1 cellular context compared by ENCODE assay signal in the genomic region with DNA sequence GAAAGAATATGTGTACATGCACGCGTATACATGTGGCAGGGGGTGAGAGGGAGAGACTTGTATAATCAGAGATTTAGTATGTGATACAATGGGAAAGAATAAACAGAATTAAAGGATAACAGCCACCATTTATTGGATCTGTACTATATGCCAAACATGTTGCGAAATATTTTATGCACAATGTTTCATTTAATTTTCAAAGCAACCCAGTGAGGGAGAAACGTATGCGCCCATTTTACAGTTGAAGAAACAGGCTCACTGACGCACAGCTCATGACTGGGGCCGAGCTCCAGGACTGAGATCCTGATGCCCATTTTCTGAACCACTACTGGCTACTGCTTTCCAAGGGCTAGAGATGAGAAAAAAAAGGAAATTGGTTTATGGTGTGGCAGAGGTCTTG.
TF ChIP-seq lines count a peak whose summit lies in the region.

No MANE protein-coding gene starts in this region.

TF ChIP-seq in K562, 482 proteins besides CTCF, POLR2A, EP300 and RAD21 (continued from another document):
- TF ChIP-seq BCOR (IDR thresholded peaks at IDR 0.05) (no peak), EGR1 (conservative IDR thresholded peaks at IDR 0.05) (no peak), NRF1 (conservative IDR thresholded peaks at IDR 0.05 in 1 of 2, IDR thresholded peaks at IDR 0.05 in 1 of 2) (no peak), CEBPG (CRISPR knock-in tag; IDR thresholded peaks at IDR 0.05) (no peak), CEBPG (tag; conservative IDR thresholded peaks at IDR 0.05 in 1 of 2, IDR thresholded peaks at IDR 0.05 in 1 of 2) (peak; percentile 40 to 71; a peak in 2 of 4 replicates)
- TF ChIP-seq, protein P1, sequence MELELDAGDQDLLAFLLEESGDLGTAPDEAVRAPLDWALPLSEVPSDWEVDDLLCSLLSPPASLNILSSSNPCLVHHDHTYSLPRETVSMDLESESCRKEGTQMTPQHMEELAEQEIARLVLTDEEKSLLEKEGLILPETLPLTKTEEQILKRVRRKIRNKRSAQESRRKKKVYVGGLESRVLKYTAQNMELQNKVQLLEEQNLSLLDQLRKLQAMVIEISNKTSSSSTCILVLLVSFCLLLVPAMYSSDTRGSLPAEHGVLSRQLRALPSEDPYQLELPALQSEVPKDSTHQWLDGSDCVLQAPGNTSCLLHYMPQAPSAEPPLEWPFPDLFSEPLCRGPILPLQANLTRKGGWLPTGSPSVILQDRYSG (tag; conservative IDR thresholded peaks at IDR 0.05; ENCODE audit: low read depth) = no peak
